37 cellular contexts compared by ENCODE assay signal in genomic region chr20:62393830-62394229, GRCh38. TPM values are rescaled to one million over a fixed set of nuclear protein-coding genes. Genes with fewer than 3 reads are reported as not detected.
"Had no signal": no experiment of that assay in that cellular context is flagged by ENCODE, and none has a peak within 500 bp of the region (broad histone marks: within the 10 kb centered on the region; RNA-seq: fewer than 3 reads in every experiment).

No MANE protein-coding gene starts in this region.

- ATAC-seq: activated CD4-positive, alpha-beta T cell treated with anti-CD3 and anti-CD28 coated beads for 36 hours; activated CD8-positive, alpha-beta memory T cell treated with anti-CD3 and anti-CD28 coated beads, Interleukin-2, amount 10 ng/mL, durations not matched to agents 7 days and 5 days; activated CD8-positive, alpha-beta T cell treated with anti-CD3 and anti-CD28 coated beads, Interleukin-2, amount 10 ng/mL, durations not matched to agents 7 days and 5 days; gastroesophageal sphincter had no signal

- FAIRE-seq: astrocyte, bronchial epithelial cell, endometrium, endothelial cell of umbilical vein had no signal

- H3K9me3 ChIP-seq: esophagus squamous epithelium, gastroesophageal sphincter, heart right ventricle had no signal

- H3K4me3 ChIP-seq: coronary artery, dorsolateral prefrontal cortex, esophagus squamous epithelium, gastroesophageal sphincter, heart right ventricle had no signal

- H3K27me3 ChIP-seq: brain microvascular endothelial cell, dorsolateral prefrontal cortex, esophagus squamous epithelium, gastroesophageal sphincter, heart right ventricle had no signal

- H3K27ac ChIP-seq: brain microvascular endothelial cell, coronary artery, epithelial cell of prostate, esophagus squamous epithelium, gastroesophageal sphincter, heart right ventricle had no signal

- DNase-seq: activated CD4-positive, alpha-beta memory T cell treated with anti-CD3 and anti-CD28 coated beads for 36 hours; activated CD4-positive, alpha-beta T cell treated with anti-CD3 and anti-CD28 coated beads for 36 hours; activated CD4-positive, alpha-beta T cell treated with anti-CD3 and anti-CD28 coated beads, Interleukin-2, amount 10 ng/mL, durations not matched to agents 24 days and 14 days; activated CD4-positive, CD25-positive, alpha-beta regulatory T cell; activated CD4-positive, CD25-positive, alpha-beta regulatory T cell treated with anti-CD3 and anti-CD28 coated beads, Interleukin-2, amount 50 U/mL, for 72 hours; activated CD8-positive, alpha-beta memory T cell treated with anti-CD3 and anti-CD28 coated beads, Interleukin-2, amount 10 ng/mL, durations not matched to agents 7 days and 5 days; activated CD8-positive, alpha-beta memory T cell treated with anti-CD3 and anti-CD28 coated beads, Interleukin-2, amount 50 U/mL, for 4 hours; activated CD8-positive, alpha-beta T cell treated with anti-CD3 and anti-CD28 coated beads, Interleukin-2, amount 10 ng/mL, durations not matched to agents 7 days and 5 days; activated effector memory CD4-positive, alpha-beta T cell treated with anti-CD3 and anti-CD28 coated beads, Interleukin-2, amount 50 U/mL, for 16 hours; activated naive CD4-positive, alpha-beta T cell treated with anti-CD3 and anti-CD28 coated beads, Interleukin-2, amount 50 U/mL, for 16 hours; activated T-cell treated with anti-CD3 and anti-CD28 coated beads, Interleukin-2, amount 50 U/mL, for 1 hour; activated T-cell treated with anti-CD3 and anti-CD28 coated beads, Interleukin-2, amount 50 U/mL, for 48 hours; amniotic stem cell; anterior cingulate cortex; brain microvascular endothelial cell; dorsolateral prefrontal cortex; effector memory CD4-positive, alpha-beta T cell; esophagus squamous epithelium; foreskin melanocyte; heart right ventricle; T-helper 2 cell had no signal

RNA-seq across cellular contexts. Expression of gene RBBP8NL, which starts 33.5 kb away (rescaled TPM):
- total RNA-seq: activated CD4-positive, alpha-beta memory T cell treated with anti-CD3 and anti-CD28 coated beads for 36 hours; activated CD4-positive, alpha-beta T cell treated with anti-CD3 and anti-CD28 coated beads for 36 hours; activated CD4-positive, alpha-beta T cell treated with anti-CD3 and anti-CD28 coated beads, Interleukin-2, amount 10 ng/mL, durations not matched to agents 24 days and 14 days; activated CD8-positive, alpha-beta memory T cell treated with anti-CD3 and anti-CD28 coated beads for 36 hours; activated CD8-positive, alpha-beta memory T cell treated with anti-CD3 and anti-CD28 coated beads, Interleukin-2, amount 10 ng/mL, durations not matched to agents 7 days and 5 days; activated CD8-positive, alpha-beta T cell treated with anti-CD3 and anti-CD28 coated beads, Interleukin-2, amount 10 ng/mL, durations not matched to agents 7 days and 5 days; activated T-helper 1 cell treated with anti-CD3 and anti-CD28 coated beads, Interleukin-12 subunit alpha, Interleukin-12 subunit beta, Interleukin-2, Interleukin-4 antibody, amounts not matched to agents 30 ng/mL and 10 ng/mL and 1 ng/mL, durations not matched to agents 14 hours and 24 hours and 36 hours; activated T-helper 2 cell treated with anti-CD3 and anti-CD28 coated beads, Interferon-gamma antibody, Interleukin-2, Interleukin-4, amounts not matched to agents 10 μg/mL and 5 μg/mL and 100 μg/mL, durations not matched to agents 14 hours and 24 hours and 36 hours; cardiac septum; cerebellum; endothelial cell of umbilical vein; fibroblast of lung; fibroblast of villous mesenchyme; glomerular endothelial cell; heart right ventricle; T-helper 1 cell treated with Interleukin-12 subunit alpha and Interleukin-12 subunit beta and Interleukin-4 antibody, amounts not matched to agents 30 ng/mL and 1 ng/mL, for 36 hours had no signal
- polyA plus RNA-seq: endothelial cell of umbilical vein, fibroblast of lung, heart right ventricle had no signal
